In the genomic region with DNA sequence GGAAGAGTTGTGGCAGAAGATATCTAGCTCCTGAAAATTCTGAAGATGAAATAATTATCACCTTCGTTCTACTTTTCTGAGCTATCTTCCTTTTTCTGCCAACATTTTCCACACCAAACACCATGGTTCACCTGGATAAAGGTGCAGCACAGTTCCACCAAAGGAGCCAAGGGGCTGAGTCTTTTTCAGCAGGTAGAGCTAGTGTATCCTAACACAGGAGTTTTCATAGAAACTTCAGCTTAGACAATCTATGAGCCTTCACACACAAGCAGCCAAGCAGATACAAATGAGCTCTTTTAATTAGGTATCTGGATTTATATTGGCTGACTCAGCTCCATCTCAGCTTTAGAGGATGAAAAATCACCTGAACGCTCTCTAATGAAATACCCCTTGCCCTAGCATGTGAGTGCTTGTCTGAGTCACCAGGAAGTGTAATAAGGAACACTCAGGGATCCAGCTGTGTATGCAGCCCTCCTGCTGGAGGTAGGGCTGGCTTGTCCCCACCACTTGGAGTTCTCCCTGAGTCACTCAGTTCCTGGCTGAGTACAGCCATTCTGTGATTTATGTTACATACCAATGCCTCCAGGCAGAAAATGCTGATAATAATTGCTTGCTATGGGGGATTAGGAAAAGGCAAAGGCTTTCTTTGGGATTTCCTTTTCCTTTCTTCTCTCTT, we compare ENCODE assay signal across 13 cellular contexts.
DNase-seq lines count a peak whose midpoint lies in the region; ATAC-seq, FAIRE-seq and TF ChIP-seq lines count a peak whose summit lies in the region.
"Had no signal": no experiment of that assay in that cellular context is flagged by ENCODE, and none has a peak within 500 bp of the region (broad histone marks: within the 10 kb centered on the region; RNA-seq: fewer than 3 reads in every experiment).

No MANE protein-coding gene starts in this region.

- DNase-seq in HepG2 (ENCODE audit: low spot score) (peak; percentile 1), right lobe of liver (no peak), RWPE1 (ENCODE audit: low spot score) (peak; percentile 97), foreskin fibroblast (peak; percentile 85 to 93), epidermal melanocyte (ENCODE audit: insufficient read length, low spot score) (no peak)
- DNase-seq in stimulated activated naive CD4-positive, alpha-beta T cell treated with Interleukin-2 at 50 U/mL for 16 hours (lab: John Stamatoyannopoulos, UW): no peak
- DNase-seq in activated T-cell treated with anti-CD3 and anti-CD28 coated beads, Interleukin-2, amount 50 U/mL, for 48 hours: no peak
- DNase-seq: activated CD4-positive, CD25-positive, alpha-beta regulatory T cell treated with anti-CD3 and anti-CD28 coated beads, Interleukin-2, amount 50 U/mL, for 72 hours; CD8-positive, alpha-beta memory T cell; cerebellar nuclear complex; mucosa of descending colon; NCI-H1436 had no signal

- H3K4me3 ChIP-seq in HepG2 (replicated peaks in 1 of 3; ENCODE audit: insufficient read depth in 1 of 3, low read depth in 2 of 3, low read length in 3 of 3) (no peak overlapping the region), right lobe of liver (no peak overlapping the region), foreskin fibroblast (ENCODE audit: low read depth in 1 of 2, low read length in 2 of 2) (no peak overlapping the region)
- H3K4me3 ChIP-seq: mucosa of descending colon had no signal

- TF ChIP-seq CTCF in HepG2 (CRISPR knock-in tag; IDR thresholded peaks at IDR 0.05) (no peak), right lobe of liver (IDR thresholded peaks at IDR 0.05) (no peak), RWPE1 (conservative IDR thresholded peaks at IDR 0.05; ENCODE audit: low read depth) (no peak), foreskin fibroblast (IDR thresholded peaks at IDR 0.05; ENCODE audit: low read depth, low read length) (no peak)

- POLR2A ChIA-PET in HepG2 (lab: Yijun Ruan, JAX): no interaction called here
- POLR2A ChIA-PET in RWPE1 (lab: Yijun Ruan, JAX; ENCODE audit: low non-redundant PET): no interaction called here

- intact Hi-C loops in HepG2 (cut with micrococcal nuclease; ENCODE audit: unreplicated experiment): no loop called here
- intact Hi-C loops in right lobe of liver (cut with DNase I): no loop called here

- WGBS in HepG2 (ENCODE audit: low lambda C conversion rate): 8% methylated on average over 2 of the region's 2 CpGs
- 25% methylated on average over 1 of the region's 2 CpGs for WGBS in right lobe of liver (ENCODE audit: insufficient coverage, low coverage, low lambda C conversion rate, missing lambda C conversion rate)

- BruUV-seq in HepG2 (replicated peaks; lab: Mats Ljungman, UMichigan): no TSS peak

- H4K20me1 ChIP-seq in HepG2 (ENCODE audit: insufficient read depth, low read length): no peaks in the 10 kb centered on the region

- in situ Hi-C loops in HepG2 (cut with HindIII; ENCODE audit: extremely low pct_ligation_motif_present, low pct_unique_long_range_greater_than_20kb): no loop called here

- H3K9me3 ChIP-seq in HepG2 (ENCODE audit: low read length): no peaks in the 10 kb centered on the region
- H3K9me3 ChIP-seq in right lobe of liver: no peaks in the 10 kb centered on the region
- H3K9me3 ChIP-seq: mucosa of descending colon had no signal

- FAIRE-seq in HepG2 (lab: Jason Lieb, UNC): no peak

- ATAC-seq in HepG2: peak; percentile 31; the same call in 2 of the 3 replicates
- ATAC-seq in right lobe of liver: no peak
- no peak for ATAC-seq in HG03025 (IDR thresholded peaks at IDR 0.05; ENCODE audit: low FRiP score, unreplicated experiment)
- ATAC-seq: mucosa of descending colon had no signal

- H3K36me3 ChIP-seq in HepG2 (replicated peaks in 1 of 2; ENCODE audit: control insufficient read depth in 1 of 2, insufficient read depth in 2 of 2, low read length in 2 of 2) (no peaks in the 10 kb centered on the region), right lobe of liver (no peaks in the 10 kb centered on the region)

- no peaks in the 10 kb centered on the region for H3K27me3 ChIP-seq in HepG2 (ENCODE audit: control insufficient read depth in 1 of 2, insufficient read depth in 2 of 2, low read length in 2 of 2)
- H3K27me3 ChIP-seq in right lobe of liver: no peaks in the 10 kb centered on the region

- CTCF ChIA-PET in HepG2 (lab: Yijun Ruan, JAX; ENCODE audit: low intra/inter-chr PET ratio, low total read pairs) (no interaction called here), RWPE1 (lab: Yijun Ruan, JAX) (no interaction called here)

- no peak overlapping the region for H3K27ac ChIP-seq in HepG2 (ENCODE audit: extremely low read length, insufficient read depth, low read length)
- no peak overlapping the region for H3K27ac ChIP-seq in right lobe of liver
- peak overlapping the region; percentile 81; the same call in 1 of the 2 replicates for H3K27ac ChIP-seq in RWPE1

- no peak overlapping the region for H3K4me2 ChIP-seq in HepG2 (ENCODE audit: low read depth, low read length)

- no peak for TF ChIP-seq RAD21 in HepG2 (CRISPR knock-in tag; IDR thresholded peaks at IDR 0.05)

- TF ChIP-seq POLR2A in HepG2 (IDR thresholded peaks at IDR 0.05; ENCODE audit: insufficient read depth in 1 of 2, low read depth in 2 of 2, low read length in 2 of 2) (no peak), right lobe of liver (IDR thresholded peaks at IDR 0.05) (no peak)

- no peaks in the 10 kb centered on the region for H3K79me2 ChIP-seq in HepG2 (ENCODE audit: insufficient read depth, low read length)

- H3K9ac ChIP-seq in HepG2 (ENCODE audit: insufficient read depth, low read depth, low read length): no peak overlapping the region

- TF ChIP-seq EP300 in HepG2 (IDR thresholded peaks at IDR 0.05; ENCODE audit: low read depth in 2 of 2, low read length in 2 of 2) (no peak), HepG2 (CRISPR knock-in tag; IDR thresholded peaks at IDR 0.05; ENCODE audit: borderline replicate concordance) (no peak)

- H2AFZ ChIP-seq in HepG2 (ENCODE audit: low read length): no peak overlapping the region

- H3K4me1 ChIP-seq in HepG2 (ENCODE audit: insufficient read depth, low read length) (no peaks in the 10 kb centered on the region), right lobe of liver (no peaks in the 10 kb centered on the region)

TF ChIP-seq in HepG2, 621 proteins besides CTCF, POLR2A, EP300 and RAD21:
- TF ChIP-seq JDP2 (CRISPR knock-in tag; IDR thresholded peaks at IDR 0.05; ENCODE audit: borderline replicate concordance) (no peak), MAFK (conservative IDR thresholded peaks at IDR 0.05 in 1 of 2, IDR thresholded peaks at IDR 0.05 in 1 of 2; ENCODE audit: low read length in 2 of 2) (peak in 1 of 2 experiments; percentile 16; a peak in 1 of 4 replicates)

Comparison
In these comparisons a context has a peak if more than half of its experiments do, and no peak if none do; other contexts are left out.
1. DNase-seq: peak in HepG2 (single experiment), RWPE1 (single experiment) and foreskin fibroblast (2 of 2); none in right lobe of liver (0 of 3), epidermal melanocyte (single experiment), stimulated activated naive CD4-positive, alpha-beta T cell treated with Interleukin-2 at 50 U/mL for 16 hours (single experiment) and activated T-cell treated with anti-CD3 and anti-CD28 coated beads, Interleukin-2, amount 50 U/mL, for 48 hours (0 of 2).